Comparison of ENCODE assay signal across 17 cellular contexts in the genomic region with DNA sequence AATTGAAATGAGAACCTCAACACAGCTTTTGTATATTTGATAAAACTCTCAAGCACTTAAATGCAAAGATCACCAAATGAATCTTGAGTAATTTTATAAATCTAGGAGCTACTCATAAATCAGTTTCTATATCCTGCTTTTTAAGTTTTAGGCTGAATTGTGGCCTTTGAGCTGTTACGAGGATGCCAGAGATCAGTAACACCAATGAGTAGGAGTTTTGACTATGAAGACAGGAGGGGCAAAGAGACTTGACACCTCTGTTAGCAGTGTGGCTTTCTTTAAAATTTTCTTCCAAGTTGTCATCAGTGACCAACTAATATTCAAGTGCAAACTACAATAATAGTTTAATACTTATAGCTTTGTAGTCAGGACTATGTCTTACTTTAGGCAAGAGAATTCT. TPM values are rescaled to one million over a fixed set of nuclear protein-coding genes. Genes with fewer than 3 reads are reported as not detected.
DNase-seq lines count a peak whose midpoint lies in the region; ATAC-seq and TF ChIP-seq lines count a peak whose summit lies in the region.
"Had no signal": no experiment of that assay in that cellular context is flagged by ENCODE, and none has a peak within 500 bp of the region (broad histone marks: within the 10 kb centered on the region; RNA-seq: fewer than 3 reads in every experiment).

No MANE protein-coding gene starts in this region.

- H3K27me3 ChIP-seq in left ventricle myocardium inferior (ENCODE audit: low read depth) = no peaks in the 10 kb centered on the region
- H3K27me3 ChIP-seq: BLaER1 treated with 17β-estradiol and CSF1 and Interleukin-3, amounts not matched to agents 10 nM and 100 nM; MG63 had no signal

- peak overlapping the region in 1 of 2 donors; percentile 23 for H3K4me3 Mint-ChIP-seq in activated T-cell treated with anti-CD3 and anti-CD28 coated beads, Interleukin-2, amount 50 U/mL, for 72 hours
- no peak overlapping the region for H3K4me3 Mint-ChIP-seq in HFFc6
- no peak overlapping the region for H3K4me3 Mint-ChIP-seq in effector memory CD8-positive, alpha-beta T cell
- H3K4me3 Mint-ChIP-seq in stimulated activated naive CD8-positive, alpha-beta T cell treated with anti-CD3 and anti-CD28 coated beads, Interleukin-15, amount 100 ng/mL, for 72 hours = no peak overlapping the region

- H3K4me1 Mint-ChIP-seq in activated T-cell treated with anti-CD3 and anti-CD28 coated beads, Interleukin-2, amount 50 U/mL, for 72 hours (ENCODE audit: low read depth) = peaks cover 16% of the 10 kb centered on the region
- peaks cover 6% of the 10 kb centered on the region; the same call in 1 of the 2 replicates for H3K4me1 Mint-ChIP-seq in HFFc6 (ENCODE audit: low read depth)
- H3K4me1 Mint-ChIP-seq in effector memory CD8-positive, alpha-beta T cell (ENCODE audit: low read depth in 2 of 2) = peaks cover 3 to 25% of the 10 kb centered on the region in 2 donors
- peaks cover 12% of the 10 kb centered on the region for H3K4me1 Mint-ChIP-seq in stimulated activated naive CD8-positive, alpha-beta T cell treated with anti-CD3 and anti-CD28 coated beads, Interleukin-15, amount 100 ng/mL, for 72 hours

- no peaks in the 10 kb centered on the region for H3K36me3 Mint-ChIP-seq in activated T-cell treated with anti-CD3 and anti-CD28 coated beads, Interleukin-2, amount 50 U/mL, for 72 hours (ENCODE audit: insufficient read depth in 2 of 2)
- H3K36me3 Mint-ChIP-seq in HFFc6 (ENCODE audit: low read depth) = peaks cover 6% of the 10 kb centered on the region; the same call in 1 of the 2 replicates
- H3K36me3 Mint-ChIP-seq in effector memory CD8-positive, alpha-beta T cell (ENCODE audit: insufficient read depth) = peaks cover 12% of the 10 kb centered on the region

- H3K4me3 ChIP-seq in left ventricle myocardium inferior = no peak overlapping the region
- H3K4me3 ChIP-seq: BLaER1 treated with 17β-estradiol and CSF1 and Interleukin-3, amounts not matched to agents 10 nM and 100 nM; MG63 had no signal

- H3K27me3 Mint-ChIP-seq in activated T-cell treated with anti-CD3 and anti-CD28 coated beads, Interleukin-2, amount 50 U/mL, for 72 hours (ENCODE audit: low read depth) = no peaks in the 10 kb centered on the region
- no peaks in the 10 kb centered on the region; the same call in none of the 2 replicates for H3K27me3 Mint-ChIP-seq in HFFc6 (ENCODE audit: insufficient read depth)
- no peaks in the 10 kb centered on the region for H3K27me3 Mint-ChIP-seq in effector memory CD8-positive, alpha-beta T cell
- H3K27me3 Mint-ChIP-seq in stimulated activated naive CD8-positive, alpha-beta T cell treated with anti-CD3 and anti-CD28 coated beads, Interleukin-15, amount 100 ng/mL, for 72 hours = no peaks in the 10 kb centered on the region

- intact Hi-C loops in left ventricle myocardium inferior (cut with micrococcal nuclease) = no loop called here

- H3K9me3 ChIP-seq in left ventricle myocardium inferior (replicated peaks) = no peaks in the 10 kb centered on the region
- H3K9me3 ChIP-seq: BLaER1 treated with 17β-estradiol and CSF1 and Interleukin-3, amounts not matched to agents 10 nM and 100 nM; MG63 had no signal

- H3K27ac Mint-ChIP-seq in activated T-cell treated with anti-CD3 and anti-CD28 coated beads, Interleukin-2, amount 50 U/mL, for 72 hours = peak overlapping the region; percentile 4
- peak overlapping the region; percentile 2; the same call in 1 of the 2 replicates for H3K27ac Mint-ChIP-seq in HFFc6
- H3K27ac Mint-ChIP-seq in effector memory CD8-positive, alpha-beta T cell = peak overlapping the region; percentile 20 to 54
- H3K27ac Mint-ChIP-seq in stimulated activated naive CD8-positive, alpha-beta T cell treated with anti-CD3 and anti-CD28 coated beads, Interleukin-15, amount 100 ng/mL, for 72 hours = no peak overlapping the region

- no peak for TF ChIP-seq CTCF in HFFc6 (IDR thresholded peaks at IDR 0.05)
- TF ChIP-seq CTCF in left ventricle myocardium inferior (IDR thresholded peaks at IDR 0.05; ENCODE audit: borderline replicate concordance) = no peak

- H3K9me3 Mint-ChIP-seq in activated T-cell treated with anti-CD3 and anti-CD28 coated beads, Interleukin-2, amount 50 U/mL, for 72 hours = no peaks in the 10 kb centered on the region
- no peaks in the 10 kb centered on the region for H3K9me3 Mint-ChIP-seq in HFFc6
- no peaks in the 10 kb centered on the region for H3K9me3 Mint-ChIP-seq in effector memory CD8-positive, alpha-beta T cell
- H3K9me3 Mint-ChIP-seq in stimulated activated naive CD8-positive, alpha-beta T cell treated with anti-CD3 and anti-CD28 coated beads, Interleukin-15, amount 100 ng/mL, for 72 hours = no peaks in the 10 kb centered on the region

- no peak overlapping the region for H3K27ac ChIP-seq in left ventricle myocardium inferior (replicated peaks)
- H3K27ac ChIP-seq: BLaER1 treated with 17β-estradiol and CSF1 and Interleukin-3, amounts not matched to agents 10 nM and 100 nM had no signal

- peaks cover 18% of the 10 kb centered on the region for H3K4me1 ChIP-seq in left ventricle myocardium inferior
- H3K4me1 ChIP-seq: BLaER1 treated with 17β-estradiol and CSF1 and Interleukin-3, amounts not matched to agents 10 nM and 100 nM had no signal

- H3K36me3 ChIP-seq in left ventricle myocardium inferior = peaks cover 49% of the 10 kb centered on the region

- no peak for DNase-seq in activated T-cell treated with anti-CD3 and anti-CD28 coated beads, Interleukin-2, amount 50 U/mL, for 72 hours
- DNase-seq in activated T-cell treated with anti-CD3 and anti-CD28 coated beads, Interleukin-2, amount 50 U/mL, for 1 hour = no peak
- DNase-seq in HFFc6 (no peak), left ventricle myocardium inferior (no peak)
- DNase-seq in effector memory CD8-positive, alpha-beta T cell = no peak
- no peak for DNase-seq in stimulated activated naive CD8-positive, alpha-beta T cell treated with anti-CD3 and anti-CD28 coated beads, Interleukin-15, amount 100 ng/mL, for 72 hours
- DNase-seq: DMS153; Karpas-422; MG63; NCI-H1105; NCI-H1694; NCI-H345; NCI-H526 treated with DMSO at 0.1 percent for 48 hours; NK-92 treated with Interleukin-12 subunit alpha and Interleukin-12 subunit beta, amount 100 ng/mL, for 24 hours; SHP77 had no signal

- peak in 1 of 2 donors; percentile 50 for ATAC-seq in activated T-cell treated with anti-CD3 and anti-CD28 coated beads, Interleukin-2, amount 50 U/mL, for 72 hours (replicated peaks in 1 of 2)
- no peak for ATAC-seq in effector memory CD8-positive, alpha-beta T cell (replicated peaks)
- peak; percentile 54 for ATAC-seq in stimulated activated naive CD8-positive, alpha-beta T cell treated with anti-CD3 and anti-CD28 coated beads, Interleukin-15, amount 100 ng/mL, for 72 hours
- no peak for ATAC-seq in GM19324 (IDR thresholded peaks at IDR 0.05; ENCODE audit: low FRiP score, unreplicated experiment)

RNA-seq across cellular contexts. Expression of a gene that starts 12.6 kb away (rescaled TPM):
- total RNA-seq in activated T-cell treated with anti-CD3 and anti-CD28 coated beads, Interleukin-2, amount 50 U/mL, for 72 hours = 10 to 100 TPM; 61.7 to 65.7 TPM
- total RNA-seq in HFFc6 (2021; fragmentation: NEBNext Ultra II Directional; extraction: Animal tissue kit (Norgen Biotek cat#: 25700)) = 10 to 100 TPM; 54.9 to 75.2 (median 61.2) TPM
- total RNA-seq in left ventricle myocardium inferior = 28.5 TPM

RNA-seq across cellular contexts. Expression of a gene that starts 12.7 kb away (rescaled TPM):
- total RNA-seq in activated T-cell treated with anti-CD3 and anti-CD28 coated beads, Interleukin-2, amount 50 U/mL, for 72 hours = 1 to 10 TPM; 4.0 to 8.5 TPM
- total RNA-seq in HFFc6 (2021; fragmentation: NEBNext Ultra II Directional; extraction: Animal tissue kit (Norgen Biotek cat#: 25700)) = 1 to 10 TPM; 5.6 to 8.0 (median 6.1) TPM
- 14.1 TPM for total RNA-seq in left ventricle myocardium inferior

Comparison
In these comparisons a context has a peak if more than half of its experiments do, and no peak if none do; other contexts are left out.
1. H3K27ac Mint-ChIP-seq: peak in activated T-cell treated with anti-CD3 and anti-CD28 coated beads, Interleukin-2, amount 50 U/mL, for 72 hours (single experiment), HFFc6 (single experiment) and effector memory CD8-positive, alpha-beta T cell (2 of 2); none in stimulated activated naive CD8-positive, alpha-beta T cell treated with anti-CD3 and anti-CD28 coated beads, Interleukin-15, amount 100 ng/mL, for 72 hours (0 of 2).